ENCODE assay signal across 14 cellular contexts in genomic region chr14:77682158-77682553, GRCh38. TPM values are rescaled to one million over a fixed set of nuclear protein-coding genes. Genes with fewer than 3 reads are reported as not detected.
DNase-seq lines count a peak whose midpoint lies in the region; ATAC-seq and TF ChIP-seq lines count a peak whose summit lies in the region.
"Had no signal": no experiment of that assay in that cellular context is flagged by ENCODE, and none has a peak within 500 bp of the region (broad histone marks: within the 10 kb centered on the region; RNA-seq: fewer than 3 reads in every experiment).

No MANE protein-coding gene starts in this region.

- intact Hi-C loops in mucosa of descending colon (cut with DNase I, micrococcal nuclease): no loop called here

- TF ChIP-seq CTCF in AG04449 (IDR thresholded peaks at IDR 0.05; ENCODE audit: insufficient read depth, low read length, missing control alignments) (no peak), mucosa of descending colon (IDR thresholded peaks at IDR 0.05) (no peak)

- no peaks in the 10 kb centered on the region for H3K4me1 Mint-ChIP-seq in activated naive CD4-positive, alpha-beta T cell treated with anti-CD3 and anti-CD28 coated beads, Interleukin-2, amount 10 ng/mL, durations not matched to agents 7 days and 5 days

- no peak overlapping the region for H3K27ac Mint-ChIP-seq in activated naive CD4-positive, alpha-beta T cell treated with anti-CD3 and anti-CD28 coated beads, Interleukin-2, amount 10 ng/mL, durations not matched to agents 7 days and 5 days
- H3K27ac Mint-ChIP-seq: activated naive CD8-positive, alpha-beta T cell had no signal

- no peak overlapping the region for H3K4me3 Mint-ChIP-seq in activated naive CD4-positive, alpha-beta T cell treated with anti-CD3 and anti-CD28 coated beads, Interleukin-2, amount 10 ng/mL, durations not matched to agents 7 days and 5 days
- H3K4me3 Mint-ChIP-seq: activated naive CD8-positive, alpha-beta T cell had no signal

- H3K27me3 Mint-ChIP-seq in activated naive CD4-positive, alpha-beta T cell treated with anti-CD3 and anti-CD28 coated beads, Interleukin-2, amount 10 ng/mL, durations not matched to agents 7 days and 5 days: no peaks in the 10 kb centered on the region
- H3K27me3 Mint-ChIP-seq: activated naive CD8-positive, alpha-beta T cell had no signal

- H3K36me3 Mint-ChIP-seq in activated naive CD4-positive, alpha-beta T cell treated with anti-CD3 and anti-CD28 coated beads, Interleukin-2, amount 10 ng/mL, durations not matched to agents 7 days and 5 days: peaks cover 14% of the 10 kb centered on the region

- H3K9me3 ChIP-seq in mucosa of descending colon: no peaks in the 10 kb centered on the region

- peak; percentile 17 for DNase-seq in AG04449 (ENCODE audit: low read depth, low spot score)
- peak; percentile 28 for DNase-seq in LoVo (ENCODE audit: low spot score)
- DNase-seq in mucosa of descending colon: no peak
- no peak for DNase-seq in NOMO-1 (lab: John Stamatoyannopoulos, UW; ENCODE audit: unreplicated experiment in 2 of 2)
- no peak for DNase-seq in NCI-H2081 treated with DMSO at 0.1 percent for 48 hours (lab: John Stamatoyannopoulos, UW)
- no peak for DNase-seq in DMS 273 treated with DMSO at 0.1 percent for 48 hours (lab: John Stamatoyannopoulos, UW)
- DNase-seq in activated naive CD4-positive, alpha-beta T cell treated with anti-CD3 and anti-CD28 coated beads, Interleukin-2, amount 10 ng/mL, durations not matched to agents 7 days and 5 days: no peak
- DNase-seq: activated CD4-positive, alpha-beta T cell treated with anti-CD3 and anti-CD28 coated beads, Interleukin-2, amount 50 U/mL, for 48 hours; kidney; NCI-H526; stimulated activated CD4-positive, alpha-beta T cell treated with anti-CD3 and anti-CD28 coated beads, Interleukin-4, amount 100 ng/mL, for 1 hour; substantia nigra had no signal

- no peaks in the 10 kb centered on the region for H3K36me3 ChIP-seq in mucosa of descending colon (ENCODE audit: low read depth)

- no peak overlapping the region for H3K4me3 ChIP-seq in AG04449 (ENCODE audit: low read depth, low read length)
- no peak overlapping the region for H3K4me3 ChIP-seq in mucosa of descending colon

- H3K4me1 ChIP-seq in mucosa of descending colon (ENCODE audit: low read depth): peaks cover 8% of the 10 kb centered on the region

- no peaks in the 10 kb centered on the region for H3K9me3 Mint-ChIP-seq in activated naive CD4-positive, alpha-beta T cell treated with anti-CD3 and anti-CD28 coated beads, Interleukin-2, amount 10 ng/mL, durations not matched to agents 7 days and 5 days

- CTCF ChIA-PET in AG04449 (lab: Yijun Ruan, JAX): interaction anchor here (0.7 to 2.3 kb wide), 2 partner anchors 8 to 223 kb away, joined by 3 to 7 read pairs; no protein-coding TSS in a partner anchor
- CTCF ChIA-PET in activated naive CD4-positive, alpha-beta T cell treated with anti-CD3 and anti-CD28 coated beads, Interleukin-2, amount 10 ng/mL, durations not matched to agents 7 days and 5 days (lab: Charles Lee): no interaction called here

- peak overlapping the region; percentile 20 for H3K27ac ChIP-seq in cingulate gyrus (ENCODE audit: low read depth, low read length)

- POLR2A ChIA-PET in AG04449 (lab: Yijun Ruan, JAX): no interaction called here

- peak; percentile 72 for ATAC-seq in mucosa of descending colon

RNA-seq across cellular contexts. Expression of gene ALKBH1, which starts 25.7 kb away (rescaled TPM):
- 10 to 100 TPM in 2 of 3 donors, 1 to 10 TPM in 1; 8.8 to 12.9 (median 11.3) TPM for total RNA-seq in mucosa of descending colon

RNA-seq across cellular contexts. Expression of gene SLIRP, which starts 25.7 kb away (rescaled TPM):
- 100 to 1,000 TPM in 2 of 3 donors, 10 to 100 TPM in 1; 83.8 to 133 (median 101) TPM for total RNA-seq in mucosa of descending colon

Comparison
In these comparisons a context has a peak if more than half of its experiments do, and no peak if none do; other contexts are left out.
1. DNase-seq: peak in AG04449 (single experiment) and LoVo (single experiment); none in mucosa of descending colon (0 of 3), NOMO-1 (0 of 2), NCI-H2081 treated with DMSO at 0.1 percent for 48 hours (single experiment), DMS 273 treated with DMSO at 0.1 percent for 48 hours (single experiment) and activated naive CD4-positive, alpha-beta T cell treated with anti-CD3 and anti-CD28 coated beads, Interleukin-2, amount 10 ng/mL, durations not matched to agents 7 days and 5 days (single experiment).